9 cellular contexts compared by ENCODE assay signal in genomic region chr3:112519424-112520001, GRCh38. TPM values are rescaled to one million over a fixed set of nuclear protein-coding genes. Genes with fewer than 3 reads are reported as not detected.
DNase-seq lines count a peak whose midpoint lies in the region; ATAC-seq, FAIRE-seq and TF ChIP-seq lines count a peak whose summit lies in the region.
"Had no signal": no experiment of that assay in that cellular context is flagged by ENCODE, and none has a peak within 500 bp of the region (broad histone marks: within the 10 kb centered on the region; RNA-seq: fewer than 3 reads in every experiment).

No MANE protein-coding gene starts in this region.

- H3K27me3 ChIP-seq in GM23338 (ENCODE audit: insufficient read depth), result no peaks in the 10 kb centered on the region
- H3K27me3 ChIP-seq in Panc1 (ENCODE audit: control insufficient read depth, insufficient read depth, low read length), result no peaks in the 10 kb centered on the region
- no peaks in the 10 kb centered on the region for H3K27me3 ChIP-seq in bronchial epithelial cell (ENCODE audit: control insufficient read depth, insufficient read depth, low read length)
- H3K27me3 ChIP-seq: BLaER1 had no signal

- H3K36me3 Mint-ChIP-seq in GM23338 (ENCODE audit: low read depth), result peaks cover 19% of the 10 kb centered on the region

- no peaks in the 10 kb centered on the region for H4K20me1 ChIP-seq in GM23338 (replicated peaks; ENCODE audit: insufficient read depth)
- H4K20me1 ChIP-seq: BLaER1 had no signal

- no peaks in the 10 kb centered on the region for H3K4me1 Mint-ChIP-seq in GM23338

- peak overlapping the region; percentile 7 for H3K27ac Mint-ChIP-seq in GM23338

- peaks cover 7% of the 10 kb centered on the region; the same call in 1 of the 3 replicates for H3K9me3 Mint-ChIP-seq in GM23338

- TF ChIP-seq CTCF in GM23338 (conservative IDR thresholded peaks at IDR 0.05; ENCODE audit: low read depth in 2 of 2) (peak; percentile 81 to 93), LNCAP (IDR thresholded peaks at IDR 0.05) (peak; percentile 77), Panc1 (IDR thresholded peaks at IDR 0.05) (peak; percentile 75; the same call in 1 of the 2 replicates), bronchial epithelial cell (IDR thresholded peaks at IDR 0.05; ENCODE audit: insufficient read depth, low read length, severe bottlenecking) (peak; percentile 47), kidney (IDR thresholded peaks at IDR 0.05; ENCODE audit: borderline replicate concordance, extremely low read depth, insufficient read depth) (peak; percentile 80)

- no peaks in the 10 kb centered on the region for H3K4me1 ChIP-seq in GM23338 (ENCODE audit: insufficient read depth)
- H3K4me1 ChIP-seq in Panc1 (ENCODE audit: control insufficient read depth, insufficient read depth, low read length), result no peaks in the 10 kb centered on the region
- H3K4me1 ChIP-seq in kidney (ENCODE audit: control insufficient read depth in 1 of 2, insufficient read depth in 1 of 2, low read depth in 1 of 2, low read length in 2 of 2), result no peaks in the 10 kb centered on the region
- H3K4me1 ChIP-seq: BLaER1 had no signal

- in situ Hi-C loops in Panc1 (cut with HindIII; ENCODE audit: low pct_unique_long_range_greater_than_20kb, low sequenced_read_pairs), result no loop called here

- no peak overlapping the region for H3K27ac ChIP-seq in GM23338 (ENCODE audit: low read depth)
- H3K27ac ChIP-seq in Panc1 (ENCODE audit: low read length), result no peak overlapping the region
- no peak overlapping the region for H3K27ac ChIP-seq in kidney (ENCODE audit: low read depth in 2 of 2, low read length in 2 of 2)

- no peak overlapping the region for H2AFZ ChIP-seq in GM23338

- H3K9ac ChIP-seq in kidney (ENCODE audit: low read length in 2 of 2), result no peak overlapping the region
- H3K9ac ChIP-seq: BLaER1 had no signal

- no peak for FAIRE-seq in bronchial epithelial cell (lab: Jason Lieb, UNC)
- FAIRE-seq in kidney (lab: Jason Lieb, UNC), result peak; percentile 90

- H3K27me3 Mint-ChIP-seq in GM23338 (ENCODE audit: insufficient read depth, low read depth, poor library complexity), result peaks cover 10% of the 10 kb centered on the region

- H3K4me2 ChIP-seq in GM23338, result no peak overlapping the region
- H3K4me2 ChIP-seq: BLaER1 had no signal

- no peaks in the 10 kb centered on the region for H3K79me2 ChIP-seq in GM23338 (replicated peaks; ENCODE audit: insufficient read depth)

- DNase-seq in DMS79 treated with DMSO at 0.1 percent for 48 hours (lab: John Stamatoyannopoulos, UW) (peak; percentile 26), DMS79 (lab: John Stamatoyannopoulos, UW) (no peak), GM23338 (ENCODE audit: low spot score) (peak; percentile 85), Panc1 (ENCODE audit: low read depth, low spot score) (peak; percentile 36), bronchial epithelial cell (ENCODE audit: low read depth) (peak; percentile 63), kidney (no peak), superior temporal gyrus (ENCODE audit: extremely low spot score) (peak; percentile 91)

- H3K4me3 ChIP-seq in GM23338, result no peak overlapping the region
- no peak overlapping the region for H3K4me3 ChIP-seq in Panc1 (ENCODE audit: low read depth in 2 of 2, low read length in 2 of 2)
- H3K4me3 ChIP-seq in bronchial epithelial cell (ENCODE audit: low read depth, low read length), result no peak overlapping the region
- H3K4me3 ChIP-seq in kidney (ENCODE audit: low read length in 2 of 2), result no peak overlapping the region
- H3K4me3 ChIP-seq: BLaER1 had no signal

- POLR2A ChIA-PET in Panc1 (lab: Charles Lee), result no interaction called here

- ATAC-seq in GM23338 (peak; percentile 92), Panc1 (peak; percentile 92)

- H3F3A ChIP-seq in GM23338 (replicated peaks; ENCODE audit: low read depth), result no peaks in the 10 kb centered on the region

- intact Hi-C loops in Panc1 (cut with micrococcal nuclease; ENCODE audit: unreplicated experiment) (loop anchor here (1.0 to 10.0 kb wide), 4 partner anchors 192 to 635 kb away; no protein-coding TSS in a partner anchor), kidney (cut with DNase I) (no loop called here)

- BruUV-seq in Panc1 (replicated peaks; lab: Mats Ljungman, UMichigan), result no TSS peak

- CTCF ChIA-PET in Panc1 (lab: Charles Lee), result no interaction called here

- H3K36me3 ChIP-seq in GM23338 (ENCODE audit: insufficient read depth), result no peaks in the 10 kb centered on the region
- no peaks in the 10 kb centered on the region for H3K36me3 ChIP-seq in Panc1 (ENCODE audit: control insufficient read depth, insufficient read depth, low read length)
- no peaks in the 10 kb centered on the region for H3K36me3 ChIP-seq in bronchial epithelial cell (ENCODE audit: control insufficient read depth, insufficient read depth, low read length)
- H3K36me3 ChIP-seq in kidney (ENCODE audit: control insufficient read depth in 1 of 2, insufficient read depth in 2 of 2, low read length in 2 of 2), result no peaks in the 10 kb centered on the region
- H3K36me3 ChIP-seq: BLaER1 had no signal

- H3K9me3 ChIP-seq in Panc1 (ENCODE audit: control insufficient read depth, insufficient read depth, low read depth, low read length), result no peaks in the 10 kb centered on the region; the same call in 1 of the 2 replicates
- no peaks in the 10 kb centered on the region for H3K9me3 ChIP-seq in kidney (ENCODE audit: control insufficient read depth in 1 of 2, low read length in 2 of 2)
- H3K9me3 ChIP-seq: BLaER1 had no signal

- H3K9me2 ChIP-seq in GM23338 (ENCODE audit: insufficient read depth), result no peaks in the 10 kb centered on the region

- no peak overlapping the region for H3K4me3 Mint-ChIP-seq in GM23338

TF ChIP-seq in GM23338, 12 proteins besides CTCF, POLR2A, EP300 and RAD21:
- no peak for TF ChIP-seq REST (IDR thresholded peaks at IDR 0.05; ENCODE audit: unreplicated experiment)
- no peak for TF ChIP-seq ETS1 (IDR thresholded peaks at IDR 0.05)
- TF ChIP-seq JUNB (IDR thresholded peaks at IDR 0.05; ENCODE audit: unreplicated experiment), result no peak

RNA-seq across cellular contexts. Expression of gene BTLA, which starts 20.2 kb away (rescaled TPM):
- total RNA-seq in GM23338 (2014; rRNA removed; shearing (Covaris generic)), result not detected in 2 replicates
- polyA plus RNA-seq in GM23338 (2016; fragmentation: Nextera tagmentation; extraction: Ambion mirVana) (0.44 TPM in 1 of 2 replicates, not detected in the other), kidney (ENCODE audit: insufficient read depth, low read depth, low replicate concordance) (not detected)
- total RNA-seq in Panc1 (2021; ENCODE audit: unreplicated experiment) (not detected), bronchial epithelial cell (not detected in 2 replicates), kidney (3.2 TPM)
- polyA plus RNA-seq in Panc1 (2012; ENCODE audit: insufficient read length), result not detected

RNA-seq across cellular contexts. Expression of gene ATG3, which starts 42.2 kb away (rescaled TPM):
- 64.1 and 68.1 TPM in 2 replicates for total RNA-seq in GM23338 (2014; rRNA removed; shearing (Covaris generic))
- 75.9 and 93.9 TPM in 2 replicates for polyA plus RNA-seq in GM23338 (2016; fragmentation: Nextera tagmentation; extraction: Ambion mirVana)
- 75.1 TPM for total RNA-seq in Panc1 (2021; ENCODE audit: unreplicated experiment)
- polyA plus RNA-seq in Panc1 (2012; ENCODE audit: insufficient read length), result 60.0 TPM
- total RNA-seq in bronchial epithelial cell, result 73.2 and 106 TPM in 2 replicates
- total RNA-seq in kidney, result 57.0 TPM
- polyA plus RNA-seq in kidney (ENCODE audit: insufficient read depth, low read depth, low replicate concordance), result 62.7 TPM

RNA-seq across cellular contexts. Expression of gene SLC35A5, which starts 42.3 kb away (rescaled TPM):
- total RNA-seq in GM23338 (2014; rRNA removed; shearing (Covaris generic)), result 40.4 and 56.4 TPM in 2 replicates
- polyA plus RNA-seq in GM23338 (2016; fragmentation: Nextera tagmentation; extraction: Ambion mirVana) (15.5 and 19.9 TPM in 2 replicates), kidney (ENCODE audit: insufficient read depth, low read depth, low replicate concordance) (22.5 TPM)
- total RNA-seq in Panc1 (2021; ENCODE audit: unreplicated experiment) (37.8 TPM), bronchial epithelial cell (14.0 and 17.0 TPM in 2 replicates), kidney (38.6 TPM)
- polyA plus RNA-seq in Panc1 (2012; ENCODE audit: insufficient read length), result 21.8 TPM

Comparison
In these comparisons a context has a peak if more than half of its experiments do, and no peak if none do; other contexts are left out.
1. DNase-seq: peak in DMS79 treated with DMSO at 0.1 percent for 48 hours (single experiment), GM23338 (single experiment), Panc1 (single experiment), bronchial epithelial cell (single experiment) and superior temporal gyrus (single experiment); none in DMS79 (single experiment) and kidney (single experiment).
2. Peak in every context shown above with its lines, with median percentiles within 50 percentile points of each other: CTCF ChIP-seq.